ENCODE assay signal across 1 cellular context in genomic region chr22:39444937-39445465, GRCh38.
TF ChIP-seq lines count a peak whose summit lies in the region.

No MANE protein-coding gene starts in this region.

TF ChIP-seq in GM12878, 131 proteins besides CTCF, POLR2A, EP300 and RAD21:
- TF ChIP-seq RELB (IDR thresholded peaks at IDR 0.05; ENCODE audit: low read depth), result no peak
- TF ChIP-seq ESRRA (IDR thresholded peaks at IDR 0.05; ENCODE audit: low read length), result no peak
- no peak for TF ChIP-seq TAF1 (IDR thresholded peaks at IDR 0.05; ENCODE audit: borderline replicate concordance, low read depth, low read length)
- no peak for TF ChIP-seq ZNF217 (IDR thresholded peaks at IDR 0.05)
- no peak for TF ChIP-seq NFIC (IDR thresholded peaks at IDR 0.05; ENCODE audit: low read depth, low read length)
- no peak for TF ChIP-seq JUNB (IDR thresholded peaks at IDR 0.05)
- TF ChIP-seq USF2 (IDR thresholded peaks at IDR 0.05; ENCODE audit: borderline replicate concordance, low read depth, low read length), result no peak
- TF ChIP-seq EZH2 (IDR thresholded peaks at IDR 0.05; ENCODE audit: borderline replicate concordance, control insufficient read depth, low read depth, low read length), result no peak
- no peak for TF ChIP-seq NR2F1 (conservative IDR thresholded peaks at IDR 0.05)
- TF ChIP-seq POU2F2 (IDR thresholded peaks at IDR 0.05; ENCODE audit: borderline replicate concordance, low read depth, low read length), result no peak
- no peak for TF ChIP-seq RB1 (IDR thresholded peaks at IDR 0.05; ENCODE audit: borderline replicate concordance)
- TF ChIP-seq TCF12 (IDR thresholded peaks at IDR 0.05; ENCODE audit: low read depth, low read length), result no peak
- no peak for TF ChIP-seq BCL3 (IDR thresholded peaks at IDR 0.05; ENCODE audit: borderline replicate concordance, insufficient read depth, low read depth, low read length, poor library complexity, severe bottlenecking)
- no peak for TF ChIP-seq HDAC2 (IDR thresholded peaks at IDR 0.05)
- no peak for TF ChIP-seq REST (IDR thresholded peaks at IDR 0.05; ENCODE audit: low read depth, low read length)
TF ChIP-seq in GM12878: peak in this region for 0.
